In the genomic region with DNA sequence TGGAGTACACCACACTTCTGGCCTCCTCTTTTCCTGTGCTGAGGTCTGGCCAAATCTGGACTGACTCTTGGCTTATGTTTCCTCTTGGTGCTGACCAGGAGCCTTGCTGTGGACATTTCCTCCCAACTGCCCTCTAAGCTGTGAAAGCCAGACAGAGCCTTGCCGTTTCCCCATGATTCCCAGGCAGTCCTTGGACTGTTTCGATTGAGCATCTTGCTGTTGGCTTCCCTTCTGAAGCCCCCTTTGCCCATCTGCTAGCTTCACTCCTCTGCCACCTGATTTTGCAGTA, we compare ENCODE assay signal across 19 cellular contexts.
DNase-seq lines count a peak whose midpoint lies in the region; ATAC-seq, FAIRE-seq and TF ChIP-seq lines count a peak whose summit lies in the region.
"Had no signal": no experiment of that assay in that cellular context is flagged by ENCODE, and none has a peak within 500 bp of the region (broad histone marks: within the 10 kb centered on the region; RNA-seq: fewer than 3 reads in every experiment).

No MANE protein-coding gene starts in this region.

- no peak for TF ChIP-seq POLR2A in GM12878 (IDR thresholded peaks at IDR 0.05; ENCODE audit: low read depth, low read length)

- H3K36me3 ChIP-seq in GM12878 (ENCODE audit: control insufficient read depth in 2 of 2, insufficient read depth in 2 of 2, low read length in 1 of 2) (peaks cover 0 to 5% of the 10 kb centered on the region in 2 experiments; a peak in 2 of 4 replicates), upper lobe of right lung (no peaks in the 10 kb centered on the region)

- DNase-seq in G401 (ENCODE audit: low spot score) (peak; percentile 96), GM12878 (ENCODE audit: low read depth, low spot score) (no peak), cerebellar nuclear complex (lab: John Stamatoyannopoulos, UW) (peak; percentile 79 to 86), myocyte (ENCODE audit: low read depth) (peak; percentile 21), NCI-H1048 (lab: John Stamatoyannopoulos, UW) (no peak), upper lobe of right lung (no peak)
- DNase-seq in stimulated activated CD4-positive, alpha-beta T cell treated with anti-CD3 and anti-CD28 coated beads, Interleukin-2, amount 100 ng/mL, for 24 hours, result no peak
- DNase-seq: Calu3; CD4-positive, alpha-beta memory T cell; COR-L47; DMS53; DMS79 treated with DMSO at 0.1 percent for 48 hours; GDM1; GM23248; HCEC 1CT had no signal

- TF ChIP-seq EP300 in GM12878 (IDR thresholded peaks at IDR 0.05; ENCODE audit: borderline replicate concordance in 1 of 2, control insufficient read depth in 1 of 2, low read depth in 2 of 2, low read length in 2 of 2), result no peak

- H3K27ac ChIP-seq in GM12878 (ENCODE audit: control insufficient read depth, insufficient read depth) (peak overlapping the region; percentile 79; the same call in 1 of the 2 replicates), upper lobe of right lung (no peak overlapping the region)
- H3K27ac ChIP-seq: GM23248 had no signal

- in situ Hi-C loops in G401 (cut with HindIII; ENCODE audit: low sequenced_read_pairs), result no loop called here
- in situ Hi-C loops in GM12878 (cut with MboI), result no loop called here

- intact Hi-C loops in GM12878 (cut with micrococcal nuclease; ENCODE audit: unreplicated experiment), result loop anchor here (2.0 kb wide), 1 partner anchor 25 kb away; no protein-coding TSS in a partner anchor
- intact Hi-C loops in upper lobe of right lung (cut with DNase I), result no loop called here

- no peak for TF ChIP-seq RAD21 in GM12878 (IDR thresholded peaks at IDR 0.05; ENCODE audit: insufficient read depth, low read depth, low read length)

- H3K27me3 ChIP-seq in GM12878 (replicated peaks in 1 of 2; ENCODE audit: control insufficient read depth in 2 of 2, insufficient read depth in 2 of 2, low read length in 1 of 2), result no peaks in the 10 kb centered on the region
- H3K27me3 ChIP-seq in upper lobe of right lung, result no peaks in the 10 kb centered on the region

- no peak overlapping the region for H3K4me3 ChIP-seq in GM12878
- no peak overlapping the region for H3K4me3 ChIP-seq in upper lobe of right lung
- H3K4me3 ChIP-seq: GM23248 had no signal

- WGBS in GM12878 (ENCODE audit: insufficient coverage, insufficient replicate concordance, low lambda C conversion rate, missing lambda C conversion rate), result 54% methylated on average over 2 of the region's 2 CpGs

- peaks cover 24% of the 10 kb centered on the region for H3K79me2 ChIP-seq in GM12878 (ENCODE audit: control insufficient read depth, insufficient read depth, low read length)

- RAD21 ChIA-PET in GM12878 (lab: Charles Lee; ENCODE audit: unreplicated experiment), result interaction anchor here (1.1 to 6.9 kb wide), 16 partner anchors 12 to 194 kb away, joined by 3 to 111 read pairs (median 8); a partner anchor contains a TSS

- H4K20me1 ChIP-seq in GM12878 (ENCODE audit: control insufficient read depth, insufficient read depth), result no peaks in the 10 kb centered on the region; the same call in 1 of the 2 replicates

- H3K4me2 ChIP-seq in GM12878 (ENCODE audit: control insufficient read depth, insufficient read depth), result peak overlapping the region; percentile 86; the same call in 1 of the 2 replicates

- CTCF ChIA-PET in GM12878 (lab: Yijun Ruan, JAX), result interaction anchor here (0.6 to 5.3 kb wide), 7 partner anchors 12 to 152 kb away, joined by 3 to 58 read pairs (median 5); no protein-coding TSS in a partner anchor

- H3K9ac ChIP-seq in GM12878 (ENCODE audit: control insufficient read depth, insufficient read depth, low read length), result no peak overlapping the region
- H3K9ac ChIP-seq: GM23248 had no signal

- no peak for FAIRE-seq in GM12878 (lab: Jason Lieb, UNC)
- FAIRE-seq: GM12891, GM18507, H1 had no signal

- BruUV-seq in GM12878 (replicated peaks; lab: Mats Ljungman, UMichigan), result no TSS peak

- no peak overlapping the region for H2AFZ ChIP-seq in GM12878 (ENCODE audit: control insufficient read depth, low read depth, low read length)
- H2AFZ ChIP-seq: GM23248 had no signal

- TF ChIP-seq CTCF in GM12878 (IDR thresholded peaks at IDR 0.05 in 2 of 3, conservative IDR thresholded peaks at IDR 0.05 in 1 of 3; ENCODE audit: control insufficient read depth in 2 of 3, extremely low read depth in 1 of 3, insufficient read depth in 1 of 3, low read depth in 3 of 3, low read length in 3 of 3), result no peak
- no peak for TF ChIP-seq CTCF in upper lobe of right lung (IDR thresholded peaks at IDR 0.05)

- POLR2A ChIA-PET in GM12878 (lab: Charles Lee), result interaction anchor here (0.8 to 2.4 kb wide), 4 partner anchors 12 to 100 kb away, joined by 3 to 9 read pairs (median 6); no protein-coding TSS in a partner anchor

- ATAC-seq in GM12878, result no peak
- no peak for ATAC-seq in GM19397 (IDR thresholded peaks at IDR 0.05; ENCODE audit: unreplicated experiment)
- no peak for ATAC-seq in upper lobe of right lung

- no peaks in the 10 kb centered on the region for H3K9me3 ChIP-seq in GM12878 (replicated peaks; ENCODE audit: control insufficient read depth, insufficient read depth, low read length)
- no peaks in the 10 kb centered on the region for H3K9me3 ChIP-seq in upper lobe of right lung

- SMC1A ChIA-PET in GM12878 (lab: Charles Lee; ENCODE audit: uncharacterized antibody, unreplicated experiment), result interaction anchor here (1.2 to 6.7 kb wide), 12 partner anchors 12 to 335 kb away, joined by 3 to 110 read pairs (median 8); a partner anchor contains a TSS

- H3K4me1 ChIP-seq in GM12878 (ENCODE audit: control insufficient read depth, insufficient read depth, low read length) (peaks cover 39% of the 10 kb centered on the region), upper lobe of right lung (no peaks in the 10 kb centered on the region)

TF ChIP-seq in GM12878, 131 proteins besides CTCF, POLR2A, EP300 and RAD21:
- no peak for TF ChIP-seq SP1 (IDR thresholded peaks at IDR 0.05; ENCODE audit: low read depth, low read length)
- TF ChIP-seq IKZF2 (IDR thresholded peaks at IDR 0.05), result 0 out of 4 replicates have a peak, but pooled peaks of 1 of the 2 experiments have one; percentile 2

Comparison
In these comparisons a context has a peak if more than half of its experiments do, and no peak if none do; other contexts are left out.
1. DNase-seq: peak in G401 (single experiment), cerebellar nuclear complex (2 of 2) and myocyte (single experiment); none in GM12878 (single experiment), NCI-H1048 (single experiment), stimulated activated CD4-positive, alpha-beta T cell treated with anti-CD3 and anti-CD28 coated beads, Interleukin-2, amount 100 ng/mL, for 24 hours (0 of 2) and upper lobe of right lung (single experiment).